In the genomic region with DNA sequence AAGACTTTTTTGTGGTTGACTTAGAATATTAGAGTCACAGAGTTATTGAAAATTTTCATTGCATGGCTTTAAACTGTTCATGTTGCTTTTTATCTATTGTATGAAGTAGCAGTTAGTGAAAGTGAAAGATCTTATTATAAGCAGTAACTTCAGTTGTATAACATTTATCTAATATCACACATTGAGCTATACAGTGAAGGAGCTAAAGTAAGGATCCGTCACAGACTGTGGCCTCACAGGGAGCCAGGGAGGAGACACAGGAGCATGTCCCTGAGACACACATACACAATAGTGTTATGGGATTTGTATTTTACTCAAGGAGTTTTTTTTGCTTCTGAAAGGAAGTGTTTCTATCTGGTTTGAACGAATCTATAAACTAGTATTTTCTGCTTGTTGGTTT, we compare ENCODE assay signal across 14 cellular contexts. TPM values are rescaled to one million over a fixed set of nuclear protein-coding genes. Genes with fewer than 3 reads are reported as not detected.
DNase-seq lines count a peak whose midpoint lies in the region; ATAC-seq, FAIRE-seq and TF ChIP-seq lines count a peak whose summit lies in the region.
"Had no signal": no experiment of that assay in that cellular context is flagged by ENCODE, and none has a peak within 500 bp of the region (broad histone marks: within the 10 kb centered on the region; RNA-seq: fewer than 3 reads in every experiment).

No MANE protein-coding gene starts in this region.

- H2AFZ ChIP-seq in MM.1S (ENCODE audit: low read length) = no peak overlapping the region
- no peak overlapping the region for H2AFZ ChIP-seq in astrocyte (ENCODE audit: low read depth, low read length)

- no peak overlapping the region for H3K4me3 Mint-ChIP-seq in CD14-positive monocyte
- no peak overlapping the region for H3K4me3 Mint-ChIP-seq in astrocyte (ENCODE audit: unreplicated experiment)
- no peak overlapping the region for H3K4me3 Mint-ChIP-seq in naive B cell

- peaks cover 81% of the 10 kb centered on the region for H3K4me1 Mint-ChIP-seq in CD14-positive monocyte
- peaks cover 19% of the 10 kb centered on the region for H3K4me1 Mint-ChIP-seq in astrocyte (ENCODE audit: low read depth, unreplicated experiment)
- peaks cover 7 to 33% (median 28%) of the 10 kb centered on the region in 3 donors for H3K4me1 Mint-ChIP-seq in naive B cell

- H3K36me3 Mint-ChIP-seq in CD14-positive monocyte = peaks cover 27 to 38% of the 10 kb centered on the region in 2 donors
- no peaks in the 10 kb centered on the region for H3K36me3 Mint-ChIP-seq in astrocyte (ENCODE audit: low read depth, unreplicated experiment)
- H3K36me3 Mint-ChIP-seq in naive B cell = no peaks in the 10 kb centered on the region

- peaks cover 30% of the 10 kb centered on the region for H3K36me3 ChIP-seq in MM.1S (replicated peaks; ENCODE audit: insufficient read depth, low read length)
- peaks cover 11% of the 10 kb centered on the region for H3K36me3 ChIP-seq in astrocyte (ENCODE audit: insufficient read depth, low read length)
- H3K36me3 ChIP-seq: right atrium auricular region had no signal

- FAIRE-seq in astrocyte (lab: Jason Lieb, UNC) = no peak
- no peak for FAIRE-seq in frontal cortex (lab: Jason Lieb, UNC)

- intact Hi-C loops in CD14-positive monocyte (cut with micrococcal nuclease) = loop anchor here in 1 of 2 donors (5.0 kb wide), 1 partner anchor 34 kb away; a partner anchor contains a TSS

- H3K9me3 ChIP-seq in MM.1S (replicated peaks; ENCODE audit: insufficient read depth, low read length) (no peaks in the 10 kb centered on the region), astrocyte (ENCODE audit: insufficient read depth, low read depth, low read length) (no peaks in the 10 kb centered on the region)
- H3K9me3 ChIP-seq: HAP-1, right atrium auricular region had no signal

- peaks cover 0 to 3% (median 0%) of the 10 kb centered on the region in 7 donors for H3K9me3 Mint-ChIP-seq in CD14-positive monocyte
- H3K9me3 Mint-ChIP-seq in astrocyte (ENCODE audit: unreplicated experiment) = no peaks in the 10 kb centered on the region
- H3K9me3 Mint-ChIP-seq in naive B cell = no peaks in the 10 kb centered on the region

- H4K20me1 ChIP-seq in MM.1S (ENCODE audit: insufficient read depth, low read length) (no peaks in the 10 kb centered on the region), astrocyte (ENCODE audit: insufficient read depth, low read length) (peaks cover 3% of the 10 kb centered on the region)

- H3K9ac ChIP-seq in MM.1S (ENCODE audit: low read length) = no peak overlapping the region
- H3K9ac ChIP-seq in astrocyte (ENCODE audit: low read length) = no peak overlapping the region

- H3K27ac Mint-ChIP-seq in CD14-positive monocyte (peak overlapping the region; percentile 88 to 99 (median 97)), astrocyte (ENCODE audit: unreplicated experiment) (peak overlapping the region; percentile 63), naive B cell (peak overlapping the region in 4 of 6 donors; percentile 39 to 86 (median 66))

- TF ChIP-seq CTCF in CD14-positive monocyte (IDR thresholded peaks at IDR 0.05) (no peak), MM.1S (IDR thresholded peaks at IDR 0.05; ENCODE audit: low read length) (no peak), astrocyte (IDR thresholded peaks at IDR 0.05; ENCODE audit: insufficient read depth, low read depth, low read length) (no peak)

- H3K27me3 ChIP-seq in MM.1S (replicated peaks; ENCODE audit: insufficient read depth, low read length) (no peaks in the 10 kb centered on the region), astrocyte (ENCODE audit: insufficient read depth, low read length) (no peaks in the 10 kb centered on the region)
- H3K27me3 ChIP-seq: right atrium auricular region had no signal

- peaks cover 95% of the 10 kb centered on the region for H3K79me2 ChIP-seq in MM.1S (ENCODE audit: low read length)
- H3K79me2 ChIP-seq in astrocyte (ENCODE audit: insufficient read depth, low read length) = peaks cover 16% of the 10 kb centered on the region

- H3K9me2 ChIP-seq in MM.1S (replicated peaks; ENCODE audit: insufficient read depth, low read length) = no peaks in the 10 kb centered on the region

- H3K27ac ChIP-seq in MM.1S (ENCODE audit: low read length) (peak overlapping the region; percentile 21; the same call in 1 of the 2 replicates), astrocyte (ENCODE audit: low read depth, low read length) (peak overlapping the region; percentile 20)
- H3K27ac ChIP-seq: C4-2B, VCaP had no signal

- H3K4me2 ChIP-seq in MM.1S (ENCODE audit: low read depth, low read length) = no peak overlapping the region
- H3K4me2 ChIP-seq in astrocyte (ENCODE audit: low read length) = peak overlapping the region; percentile 73

- ATAC-seq in naive B cell (ENCODE audit: low read depth in 2 of 2) (no peak), HG02970 (IDR thresholded peaks at IDR 0.05; ENCODE audit: low FRiP score, unreplicated experiment) (no peak)

- H3K4me3 ChIP-seq in MM.1S (ENCODE audit: low read length) (no peak overlapping the region), astrocyte (ENCODE audit: insufficient read depth, low read depth, low read length) (no peak overlapping the region)
- H3K4me3 ChIP-seq: HAP-1, right atrium auricular region had no signal

- H3K4me1 ChIP-seq in MM.1S (ENCODE audit: low read length) (peaks cover 20% of the 10 kb centered on the region; the same call in 1 of the 2 replicates), astrocyte (ENCODE audit: insufficient read depth, low read length) (peaks cover 18% of the 10 kb centered on the region)
- H3K4me1 ChIP-seq: HAP-1 had no signal

- DNase-seq in CD14-positive monocyte (ENCODE audit: low spot score) = no peak
- no peak for DNase-seq in MM.1S
- DNase-seq in astrocyte (ENCODE audit: low read depth) = no peak
- no peak for DNase-seq in naive B cell
- no peak for DNase-seq in frontal cortex (ENCODE audit: low spot score in 2 of 2)
- DNase-seq in HuH-7.5 (ENCODE audit: low spot score) = no peak
- DNase-seq in stimulated activated naive CD4-positive, alpha-beta T cell (lab: John Stamatoyannopoulos, UW) = no peak
- DNase-seq: cerebellar nuclear complex, NCI-H1092 had no signal

- peaks cover 17% of the 10 kb centered on the region for H3F3A ChIP-seq in MM.1S (ENCODE audit: insufficient read depth, low read length)

- H3K27me3 Mint-ChIP-seq in CD14-positive monocyte (ENCODE audit: low read depth in 3 of 3) (peaks cover 0 to 1% (median 0%) of the 10 kb centered on the region in 3 donors), astrocyte (ENCODE audit: low read depth, unreplicated experiment) (no peaks in the 10 kb centered on the region), naive B cell (no peaks in the 10 kb centered on the region)

RNA-seq across cellular contexts. Expression of a gene that starts 34.0 kb away (rescaled TPM):
- polyA plus RNA-seq in CD14-positive monocyte (10 to 100 TPM; 18.0 to 33.0 TPM), naive B cell (ENCODE audit: low read depth in 6 of 6) (1 to 10 TPM; 1.3 to 9.2 (median 6.8) TPM)
- total RNA-seq in astrocyte (8.1 and 12.7 TPM in 2 replicates), frontal cortex (84.4 TPM)
